ENCODE assay signal across 18 cellular contexts in the genomic region with DNA sequence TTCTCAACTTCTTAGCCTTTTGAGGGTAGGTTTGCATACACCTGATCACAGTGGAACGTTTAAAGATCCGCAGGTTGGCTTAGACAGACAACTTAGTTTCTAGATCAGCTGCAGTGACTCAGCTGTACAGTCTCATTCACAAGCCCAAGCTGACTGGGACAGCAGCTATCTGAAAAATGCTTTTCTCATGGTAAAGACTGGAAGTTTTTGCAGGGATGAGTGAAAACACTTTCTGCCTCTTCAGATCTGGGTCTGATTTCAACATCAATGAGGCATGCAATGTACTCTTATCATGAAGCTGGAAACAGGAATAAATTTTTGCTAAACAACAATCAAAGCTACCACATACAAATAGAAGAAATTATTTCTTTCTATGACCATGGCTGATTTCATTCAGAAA.
DNase-seq lines count a peak whose midpoint lies in the region; ATAC-seq and TF ChIP-seq lines count a peak whose summit lies in the region.
"Had no signal": no experiment of that assay in that cellular context is flagged by ENCODE, and none has a peak within 500 bp of the region (broad histone marks: within the 10 kb centered on the region; RNA-seq: fewer than 3 reads in every experiment).

No MANE protein-coding gene starts in this region.

- no peak for ATAC-seq in activated naive CD8-positive, alpha-beta T cell treated with anti-CD3 and anti-CD28 coated beads, Interleukin-2, amount 50 U/mL, for 24 hours
- no peak for ATAC-seq in GM18909 (IDR thresholded peaks at IDR 0.05; ENCODE audit: poor library complexity, unreplicated experiment)
- ATAC-seq: naive thymus-derived CD4-positive, alpha-beta T cell; SK-N-SH treated with all-trans-retinoic acid at 6 μM for 48 hours had no signal

- no peak overlapping the region for H3K27ac Mint-ChIP-seq in activated naive CD8-positive, alpha-beta T cell treated with anti-CD3 and anti-CD28 coated beads, Interleukin-2, amount 50 U/mL, for 24 hours
- H3K27ac Mint-ChIP-seq in type B pancreatic cell, result no peak overlapping the region
- H3K27ac Mint-ChIP-seq: B cell; immature natural killer cell; naive thymus-derived CD4-positive, alpha-beta T cell had no signal

- H3K4me3 Mint-ChIP-seq in activated naive CD8-positive, alpha-beta T cell treated with anti-CD3 and anti-CD28 coated beads, Interleukin-2, amount 50 U/mL, for 24 hours, result no peak overlapping the region
- no peak overlapping the region for H3K4me3 Mint-ChIP-seq in type B pancreatic cell
- H3K4me3 Mint-ChIP-seq: B cell; immature natural killer cell; naive thymus-derived CD4-positive, alpha-beta T cell had no signal

- DNase-seq in AG10803 (ENCODE audit: low read depth) (peak; percentile 38), HK-2 (ENCODE audit: unreplicated experiment) (peak; percentile 4), cardiac fibroblast (ENCODE audit: low read depth in 2 of 2) (peak; percentile 45 to 61), kidney glomerular epithelial cell (lab: John Stamatoyannopoulos, UW) (peak; percentile 31), erythroblast (lab: John Stamatoyannopoulos, UW) (no peak), type B pancreatic cell (ENCODE audit: extremely low spot score, unreplicated experiment) (no peak)
- DNase-seq in activated naive CD8-positive, alpha-beta T cell treated with anti-CD3 and anti-CD28 coated beads, Interleukin-2, amount 50 U/mL, for 24 hours, result no peak
- DNase-seq: activated CD4-positive, alpha-beta T cell treated with anti-CD3 and anti-CD28 coated beads for 1 hour; GOT3; head of caudate nucleus; immature natural killer cell; naive thymus-derived CD4-positive, alpha-beta T cell; NCI-H1436; sigmoid colon; stimulated activated CD4-positive, alpha-beta T cell treated with anti-CD3 and anti-CD28 coated beads, Interleukin-2, amount 100 ng/mL, for 24 hours had no signal

- TF ChIP-seq CTCF in AG10803 (conservative IDR thresholded peaks at IDR 0.05; ENCODE audit: low read length) (no peak), cardiac fibroblast (IDR thresholded peaks at IDR 0.05; ENCODE audit: low read depth, low read length) (no peak), type B pancreatic cell (conservative IDR thresholded peaks at IDR 0.05) (no peak)

- no peaks in the 10 kb centered on the region for H3K4me1 Mint-ChIP-seq in activated naive CD8-positive, alpha-beta T cell treated with anti-CD3 and anti-CD28 coated beads, Interleukin-2, amount 50 U/mL, for 24 hours
- no peaks in the 10 kb centered on the region for H3K4me1 Mint-ChIP-seq in type B pancreatic cell (ENCODE audit: unreplicated experiment)
- H3K4me1 Mint-ChIP-seq: B cell; immature natural killer cell; naive thymus-derived CD4-positive, alpha-beta T cell had no signal

- TF ChIP-seq POLR2A in erythroblast (IDR thresholded peaks at IDR 0.05; ENCODE audit: low read length), result no peak

- no peaks in the 10 kb centered on the region for H3K36me3 Mint-ChIP-seq in activated naive CD8-positive, alpha-beta T cell treated with anti-CD3 and anti-CD28 coated beads, Interleukin-2, amount 50 U/mL, for 24 hours (ENCODE audit: low read depth)
- no peaks in the 10 kb centered on the region for H3K36me3 Mint-ChIP-seq in type B pancreatic cell
- H3K36me3 Mint-ChIP-seq: immature natural killer cell; naive thymus-derived CD4-positive, alpha-beta T cell had no signal

- H3K27me3 Mint-ChIP-seq in activated naive CD8-positive, alpha-beta T cell treated with anti-CD3 and anti-CD28 coated beads, Interleukin-2, amount 50 U/mL, for 24 hours, result no peaks in the 10 kb centered on the region
- H3K27me3 Mint-ChIP-seq in type B pancreatic cell, result no peaks in the 10 kb centered on the region
- H3K27me3 Mint-ChIP-seq: B cell had no signal

- H3K4me3 ChIP-seq in AG10803 (ENCODE audit: low read length) (no peak overlapping the region), cardiac fibroblast (replicated peaks in 1 of 2; ENCODE audit: low read depth in 2 of 2, low read length in 2 of 2) (no peak overlapping the region)
- H3K4me3 ChIP-seq: sigmoid colon had no signal

- H3K9me3 Mint-ChIP-seq in activated naive CD8-positive, alpha-beta T cell treated with anti-CD3 and anti-CD28 coated beads, Interleukin-2, amount 50 U/mL, for 24 hours, result peaks cover 16% of the 10 kb centered on the region
- no peaks in the 10 kb centered on the region for H3K9me3 Mint-ChIP-seq in type B pancreatic cell

Comparison
In these comparisons a context has a peak if more than half of its experiments do, and no peak if none do; other contexts are left out.
1. DNase-seq: peak in AG10803 (single experiment), HK-2 (single experiment), cardiac fibroblast (2 of 2) and kidney glomerular epithelial cell (single experiment); none in activated naive CD8-positive, alpha-beta T cell treated with anti-CD3 and anti-CD28 coated beads, Interleukin-2, amount 50 U/mL, for 24 hours (single experiment), erythroblast (0 of 2) and type B pancreatic cell (single experiment).